ENCODE assay signal across 8 cellular contexts in the genomic region with DNA sequence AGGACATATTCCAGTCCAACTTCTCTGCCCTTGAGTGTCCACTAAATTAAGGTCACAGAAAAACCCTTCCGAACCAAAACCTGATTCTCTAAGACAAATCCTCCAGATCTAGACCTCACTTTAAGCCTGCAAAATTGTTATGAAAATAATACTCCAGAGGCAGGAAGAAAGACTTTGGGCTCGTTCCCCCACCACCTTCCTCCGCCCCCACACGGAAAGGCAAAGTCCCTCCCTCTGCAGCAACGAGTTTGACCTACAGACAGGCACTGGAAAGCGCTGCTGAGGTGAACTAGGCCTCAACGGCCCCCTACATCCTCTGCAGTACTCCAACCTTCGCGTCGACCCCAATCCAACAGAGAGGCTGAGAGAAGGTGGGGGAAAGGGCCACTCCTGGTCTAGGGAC. TPM values are rescaled to one million over a fixed set of nuclear protein-coding genes. Genes with fewer than 3 reads are reported as not detected.
DNase-seq lines count a peak whose midpoint lies in the region; ATAC-seq and TF ChIP-seq lines count a peak whose summit lies in the region.

No MANE protein-coding gene starts in this region.

- intact Hi-C loops in Right ventricle myocardium superior (cut with DNase I) = loop anchor here (5.0 kb wide), 1 partner anchor 68 kb away; no protein-coding TSS in a partner anchor
- intact Hi-C loops in posterior vena cava (cut with DNase I) = no loop called here
- intact Hi-C loops in vagina (cut with DNase I) = no loop called here

- peaks cover 0 to 33% of the 10 kb centered on the region in 2 donors for H3K36me3 ChIP-seq in vagina

- ATAC-seq in GM18909 (IDR thresholded peaks at IDR 0.05; ENCODE audit: poor library complexity, unreplicated experiment) (peak; percentile 61), HG03135 (IDR thresholded peaks at IDR 0.05; ENCODE audit: unreplicated experiment) (peak; percentile 49), Right ventricle myocardium superior (ENCODE audit: poor library complexity) (peak; percentile 82)

- H3K4me3 ChIP-seq in AG09309 (ENCODE audit: control insufficient read depth, low read depth, low read length) (peak overlapping the region; percentile 99), vagina (peak overlapping the region; percentile 92 to 93)

- peaks cover 30% of the 10 kb centered on the region for H3K4me1 ChIP-seq in vagina

- DNase-seq in AG09309 (ENCODE audit: low read depth) = no peak
- peak; percentile 57 for DNase-seq in activated naive CD4-positive, alpha-beta T cell treated with anti-CD3 and anti-CD28 coated beads, Interleukin-2, amount 50 U/mL, for 16 hours
- peak; percentile 51 for DNase-seq in Right ventricle myocardium superior
- peak; percentile 75 for DNase-seq in posterior vena cava (ENCODE audit: low spot score)
- DNase-seq in vagina (ENCODE audit: extremely low spot score in 2 of 2) = no peak

- H3K9me3 ChIP-seq in vagina = no peaks in the 10 kb centered on the region

- H3K27me3 ChIP-seq in vagina = no peaks in the 10 kb centered on the region

- H3K27ac ChIP-seq in vagina = peak overlapping the region; percentile 97

- TF ChIP-seq CTCF in AG09309 (IDR thresholded peaks at IDR 0.05; ENCODE audit: control insufficient read depth, insufficient read depth, low read depth, low read length, missing control alignments) = no peak
- no peak for TF ChIP-seq CTCF in vagina (IDR thresholded peaks at IDR 0.05)

- TF ChIP-seq POLR2A in vagina (IDR thresholded peaks at IDR 0.05) = no peak

TF ChIP-seq in PFSK-1, 5 proteins besides CTCF, POLR2A, EP300 and RAD21:
- TF ChIP-seq, protein P1, sequence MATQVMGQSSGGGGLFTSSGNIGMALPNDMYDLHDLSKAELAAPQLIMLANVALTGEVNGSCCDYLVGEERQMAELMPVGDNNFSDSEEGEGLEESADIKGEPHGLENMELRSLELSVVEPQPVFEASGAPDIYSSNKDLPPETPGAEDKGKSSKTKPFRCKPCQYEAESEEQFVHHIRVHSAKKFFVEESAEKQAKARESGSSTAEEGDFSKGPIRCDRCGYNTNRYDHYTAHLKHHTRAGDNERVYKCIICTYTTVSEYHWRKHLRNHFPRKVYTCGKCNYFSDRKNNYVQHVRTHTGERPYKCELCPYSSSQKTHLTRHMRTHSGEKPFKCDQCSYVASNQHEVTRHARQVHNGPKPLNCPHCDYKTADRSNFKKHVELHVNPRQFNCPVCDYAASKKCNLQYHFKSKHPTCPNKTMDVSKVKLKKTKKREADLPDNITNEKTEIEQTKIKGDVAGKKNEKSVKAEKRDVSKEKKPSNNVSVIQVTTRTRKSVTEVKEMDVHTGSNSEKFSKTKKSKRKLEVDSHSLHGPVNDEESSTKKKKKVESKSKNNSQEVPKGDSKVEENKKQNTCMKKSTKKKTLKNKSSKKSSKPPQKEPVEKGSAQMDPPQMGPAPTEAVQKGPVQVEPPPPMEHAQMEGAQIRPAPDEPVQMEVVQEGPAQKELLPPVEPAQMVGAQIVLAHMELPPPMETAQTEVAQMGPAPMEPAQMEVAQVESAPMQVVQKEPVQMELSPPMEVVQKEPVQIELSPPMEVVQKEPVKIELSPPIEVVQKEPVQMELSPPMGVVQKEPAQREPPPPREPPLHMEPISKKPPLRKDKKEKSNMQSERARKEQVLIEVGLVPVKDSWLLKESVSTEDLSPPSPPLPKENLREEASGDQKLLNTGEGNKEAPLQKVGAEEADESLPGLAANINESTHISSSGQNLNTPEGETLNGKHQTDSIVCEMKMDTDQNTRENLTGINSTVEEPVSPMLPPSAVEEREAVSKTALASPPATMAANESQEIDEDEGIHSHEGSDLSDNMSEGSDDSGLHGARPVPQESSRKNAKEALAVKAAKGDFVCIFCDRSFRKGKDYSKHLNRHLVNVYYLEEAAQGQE (IDR thresholded peaks at IDR 0.05; ENCODE audit: insufficient read depth in 1 of 2, low read depth in 2 of 2, low read length in 2 of 2) = no peak
- TF ChIP-seq SIN3A (IDR thresholded peaks at IDR 0.05; ENCODE audit: borderline replicate concordance, insufficient read depth, low read length) = peak; percentile 79; the same call in 1 of the 2 replicates
- TF ChIP-seq TAF1 (IDR thresholded peaks at IDR 0.05; ENCODE audit: borderline replicate concordance, insufficient read depth, low read length) = peak; percentile 56; the same call in 1 of the 2 replicates

RNA-seq across cellular contexts. Expression of a gene that starts 0.8 kb away (rescaled TPM):
- polyA plus RNA-seq in PFSK-1 (2012; ENCODE audit: insufficient read length, low read depth) = 376 TPM
- total RNA-seq in Right ventricle myocardium superior = 1,284 TPM
- 100 to 1,000 TPM; 120 to 139 TPM for total RNA-seq in posterior vena cava
- total RNA-seq in vagina = 106 TPM

RNA-seq across cellular contexts. Expression of a gene that starts 12.7 kb away (rescaled TPM):
- polyA plus RNA-seq in PFSK-1 (2012; ENCODE audit: insufficient read length, low read depth) = 12.3 TPM
- 21.8 TPM for total RNA-seq in Right ventricle myocardium superior
- total RNA-seq in posterior vena cava = 10 to 100 TPM; 49.6 to 53.4 TPM
- total RNA-seq in vagina = 40.5 TPM

Comparison
In these comparisons a context has a peak if more than half of its experiments do, and no peak if none do; other contexts are left out.
1. DNase-seq: peak in activated naive CD4-positive, alpha-beta T cell treated with anti-CD3 and anti-CD28 coated beads, Interleukin-2, amount 50 U/mL, for 16 hours (single experiment), Right ventricle myocardium superior (single experiment) and posterior vena cava (single experiment); none in AG09309 (single experiment) and vagina (0 of 2).
2. Peak in every context shown above with its lines, with median percentiles within 50 percentile points of each other: ATAC-seq.